21 cellular contexts compared by ENCODE assay signal in the genomic region with DNA sequence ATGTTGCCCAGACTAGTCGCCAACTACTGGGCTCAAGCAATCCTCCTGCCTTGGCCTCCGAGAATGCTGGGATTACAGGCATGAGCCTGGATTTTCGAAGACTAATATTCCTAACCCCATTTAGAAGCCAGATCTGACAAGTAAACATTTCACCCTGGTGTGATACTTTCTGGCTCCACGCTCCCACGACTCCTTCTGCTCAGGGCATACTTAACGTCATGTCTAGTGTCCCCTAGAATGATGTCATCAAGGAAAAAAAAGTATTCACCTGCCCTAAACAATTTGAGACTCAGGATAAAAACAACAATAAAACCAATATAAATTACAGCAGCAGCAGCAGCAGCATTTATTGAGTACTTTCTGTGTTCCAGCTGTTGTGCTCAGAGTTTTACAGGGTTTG. TPM values are rescaled to one million over a fixed set of nuclear protein-coding genes. Genes with fewer than 3 reads are reported as not detected.
DNase-seq lines count a peak whose midpoint lies in the region; ATAC-seq and TF ChIP-seq lines count a peak whose summit lies in the region.
"Had no signal": no experiment of that assay in that cellular context is flagged by ENCODE, and none has a peak within 500 bp of the region (broad histone marks: within the 10 kb centered on the region; RNA-seq: fewer than 3 reads in every experiment).

No MANE protein-coding gene starts in this region.

- TF ChIP-seq CTCF in HFFc6 (IDR thresholded peaks at IDR 0.05) = no peak

- H3K4me3 Mint-ChIP-seq in HFFc6 = peak overlapping the region; percentile 53
- H3K4me3 Mint-ChIP-seq in stimulated activated memory B cell treated with anti-CD40 and anti-IgM and Interleukin-4, amounts not matched to agents 10 μg/mL and 1 μg/mL and 100 μg/mL, for 72 hours = no peak overlapping the region
- H3K4me3 Mint-ChIP-seq: CD8-positive, alpha-beta memory T cell; dendritic cell treated with granulocyte-macrophage colony-stimulating factor and Interleukin-4, amounts not matched to agents 40 ng/mL and 50 ng/mL, for 4 days; immature natural killer cell; memory B cell; natural killer cell treated with Interleukin-12 subunit alpha and Interleukin-12 subunit beta and Interleukin-15 and Interleukin-18, amount 100 ng/mL, for 72 hours had no signal

- H3K27me3 Mint-ChIP-seq in HFFc6 (ENCODE audit: insufficient read depth) = no peaks in the 10 kb centered on the region; the same call in 1 of the 2 replicates
- H3K27me3 Mint-ChIP-seq in stimulated activated memory B cell treated with anti-CD40 and anti-IgM and Interleukin-4, amounts not matched to agents 10 μg/mL and 1 μg/mL and 100 μg/mL, for 72 hours = no peaks in the 10 kb centered on the region
- H3K27me3 Mint-ChIP-seq: memory B cell; stimulated activated naive B cell treated with anti-CD40 and anti-IgM and Interleukin-4, amounts not matched to agents 10 μg/mL and 1 μg/mL and 100 μg/mL, for 72 hours had no signal

- ATAC-seq in stimulated activated memory B cell treated with anti-CD40 and anti-IgM and Interleukin-4, amounts not matched to agents 10 μg/mL and 1 μg/mL and 100 μg/mL, for 72 hours = no peak
- no peak for ATAC-seq in HG03432 (IDR thresholded peaks at IDR 0.05; ENCODE audit: unreplicated experiment)
- ATAC-seq: activated CD4-positive, CD25-positive, alpha-beta regulatory T cell treated with anti-CD3 and anti-CD28 coated beads, Interleukin-2, amount 50 U/mL, for 24 hours had no signal

- peaks cover 15% of the 10 kb centered on the region for H3K9me3 Mint-ChIP-seq in HFFc6
- peaks cover 10% of the 10 kb centered on the region for H3K9me3 Mint-ChIP-seq in stimulated activated memory B cell treated with anti-CD40 and anti-IgM and Interleukin-4, amounts not matched to agents 10 μg/mL and 1 μg/mL and 100 μg/mL, for 72 hours
- H3K9me3 Mint-ChIP-seq: immature natural killer cell; natural killer cell treated with Interleukin-12 subunit alpha and Interleukin-12 subunit beta and Interleukin-15 and Interleukin-18, amount 100 ng/mL, for 72 hours had no signal

- peaks cover 45% of the 10 kb centered on the region for H3K4me1 Mint-ChIP-seq in HFFc6 (ENCODE audit: low read depth)
- peaks cover 45% of the 10 kb centered on the region for H3K4me1 Mint-ChIP-seq in stimulated activated memory B cell treated with anti-CD40 and anti-IgM and Interleukin-4, amounts not matched to agents 10 μg/mL and 1 μg/mL and 100 μg/mL, for 72 hours
- H3K4me1 Mint-ChIP-seq: CD8-positive, alpha-beta memory T cell; immature natural killer cell had no signal

- peaks cover 18% of the 10 kb centered on the region for H3K36me3 Mint-ChIP-seq in HFFc6 (ENCODE audit: low read depth)
- H3K36me3 Mint-ChIP-seq in stimulated activated memory B cell treated with anti-CD40 and anti-IgM and Interleukin-4, amounts not matched to agents 10 μg/mL and 1 μg/mL and 100 μg/mL, for 72 hours = peaks cover 8% of the 10 kb centered on the region
- H3K36me3 Mint-ChIP-seq: immature natural killer cell had no signal

- DNase-seq in HFFc6 = no peak
- peak; percentile 67 for DNase-seq in astrocyte of the hippocampus (ENCODE audit: low read depth, low spot score)
- peak; percentile 76 for DNase-seq in kidney glomerular epithelial cell (lab: John Stamatoyannopoulos, UW)
- no peak for DNase-seq in NCI-H1417 treated with DMSO at 0.1 percent for 48 hours (lab: John Stamatoyannopoulos, UW)
- DNase-seq in superior temporal gyrus (ENCODE audit: extremely low spot score) = no peak
- no peak for DNase-seq in NCI-H774 (lab: John Stamatoyannopoulos, UW)
- DNase-seq: CD8-positive, alpha-beta memory T cell; immature natural killer cell; NCI-H187 treated with DMSO at 0.1 percent for 48 hours; NCI-H446 treated with DMSO at 0.1 percent for 48 hours; psoas muscle; SHP77 treated with DMSO at 0.1 percent for 48 hours; stimulated activated naive B cell treated with anti-CD40 and anti-IgM and Interleukin-4, amounts not matched to agents 10 μg/mL and 1 μg/mL and 100 μg/mL, for 72 hours had no signal

- H3K27ac Mint-ChIP-seq in HFFc6 = peak overlapping the region; percentile 82
- peak overlapping the region; percentile 38 for H3K27ac Mint-ChIP-seq in stimulated activated memory B cell treated with anti-CD40 and anti-IgM and Interleukin-4, amounts not matched to agents 10 μg/mL and 1 μg/mL and 100 μg/mL, for 72 hours
- H3K27ac Mint-ChIP-seq: dendritic cell treated with granulocyte-macrophage colony-stimulating factor and Interleukin-4, amounts not matched to agents 40 ng/mL and 50 ng/mL, for 4 days; immature natural killer cell; memory B cell; natural killer cell treated with Interleukin-12 subunit alpha and Interleukin-12 subunit beta and Interleukin-15 and Interleukin-18, amount 100 ng/mL, for 72 hours had no signal

RNA-seq across cellular contexts. Expression of a gene that starts 13.2 kb away (rescaled TPM):
- 1 to 10 TPM; 2.2 to 4.1 (median 2.9) TPM for total RNA-seq in HFFc6 (2021; fragmentation: NEBNext Ultra II Directional; extraction: Animal tissue kit (Norgen Biotek cat#: 25700))

RNA-seq across cellular contexts. Expression of a gene that starts 57.0 kb away (rescaled TPM):
- 1 to 10 TPM in 4 of 6 experiments, under 1 TPM in 2; 0.59 to 1.8 (median 1.2) TPM for total RNA-seq in HFFc6 (2021; fragmentation: NEBNext Ultra II Directional; extraction: Animal tissue kit (Norgen Biotek cat#: 25700))

RNA-seq across cellular contexts. Expression of a gene that starts 57.6 kb away (rescaled TPM):
- not detected for total RNA-seq in HFFc6 (2021; fragmentation: NEBNext Ultra II Directional; extraction: Animal tissue kit (Norgen Biotek cat#: 25700))
- total RNA-seq: CD8-positive, alpha-beta memory T cell; MCF 10A; vagina had no signal

Comparison
In these comparisons a context has a peak if more than half of its experiments do, and no peak if none do; other contexts are left out.
1. DNase-seq: peak in astrocyte of the hippocampus (single experiment) and kidney glomerular epithelial cell (single experiment); none in HFFc6 (single experiment), NCI-H1417 treated with DMSO at 0.1 percent for 48 hours (single experiment), superior temporal gyrus (single experiment) and NCI-H774 (single experiment).